In genomic region chr10:36880898-36881297, GRCh38 we compare ENCODE assay signal across 10 cellular contexts.
DNase-seq lines count a peak whose midpoint lies in the region; ATAC-seq and TF ChIP-seq lines count a peak whose summit lies in the region.
"Had no signal": no experiment of that assay in that cellular context is flagged by ENCODE, and none has a peak within 500 bp of the region (broad histone marks: within the 10 kb centered on the region; RNA-seq: fewer than 3 reads in every experiment).

No MANE protein-coding gene starts in this region.

- H3K4me3 ChIP-seq in coronary artery: no peak overlapping the region

- TF ChIP-seq CTCF in GM12872 (IDR thresholded peaks at IDR 0.05; ENCODE audit: insufficient read depth, low read depth, low read length) (peak; percentile 43), LNCAP (IDR thresholded peaks at IDR 0.05) (peak; percentile 54), coronary artery (IDR thresholded peaks at IDR 0.05) (peak; percentile 23), osteocyte (IDR thresholded peaks at IDR 0.05) (peak; percentile 64)

- ATAC-seq in natural killer cell treated with Interleukin-12 subunit alpha and Interleukin-12 subunit beta and Interleukin-15 and Interleukin-18, amount 100 ng/mL, for 72 hours: no peak
- ATAC-seq in HG02981 (IDR thresholded peaks at IDR 0.05; ENCODE audit: unreplicated experiment): no peak
- no peak for ATAC-seq in activated naive CD4-positive, alpha-beta T cell treated with anti-CD3 and anti-CD28 coated beads, Interleukin-2, amount 50 U/mL, for 72 hours
- ATAC-seq: activated T-cell treated with anti-CD3 and anti-CD28 coated beads, Interleukin-2, amount 50 U/mL, for 4 hours had no signal

- H3K27ac ChIP-seq in coronary artery: no peak overlapping the region

- H3K27me3 Mint-ChIP-seq in osteocyte (ENCODE audit: unreplicated experiment): peaks cover 59% of the 10 kb centered on the region
- peaks cover 0 to 3% of the 10 kb centered on the region in 2 donors for H3K27me3 Mint-ChIP-seq in natural killer cell treated with Interleukin-12 subunit alpha and Interleukin-12 subunit beta and Interleukin-15 and Interleukin-18, amount 100 ng/mL, for 72 hours

- no peaks in the 10 kb centered on the region for H3K9me3 Mint-ChIP-seq in osteocyte (ENCODE audit: unreplicated experiment)
- no peaks in the 10 kb centered on the region for H3K9me3 Mint-ChIP-seq in natural killer cell treated with Interleukin-12 subunit alpha and Interleukin-12 subunit beta and Interleukin-15 and Interleukin-18, amount 100 ng/mL, for 72 hours
- H3K9me3 Mint-ChIP-seq in activated naive CD4-positive, alpha-beta T cell treated with anti-CD3 and anti-CD28 coated beads, Interleukin-2, amount 50 U/mL, for 72 hours: no peaks in the 10 kb centered on the region
- H3K9me3 Mint-ChIP-seq: activated T-cell treated with anti-CD3 and anti-CD28 coated beads, Interleukin-2, amount 50 U/mL, for 4 hours had no signal

- no peak overlapping the region for H3K4me3 Mint-ChIP-seq in osteocyte (ENCODE audit: unreplicated experiment)
- no peak overlapping the region for H3K4me3 Mint-ChIP-seq in natural killer cell treated with Interleukin-12 subunit alpha and Interleukin-12 subunit beta and Interleukin-15 and Interleukin-18, amount 100 ng/mL, for 72 hours
- H3K4me3 Mint-ChIP-seq: activated T-cell treated with anti-CD3 and anti-CD28 coated beads, Interleukin-2, amount 50 U/mL, for 4 hours had no signal

- H3K27ac Mint-ChIP-seq in osteocyte (ENCODE audit: unreplicated experiment): no peak overlapping the region
- no peak overlapping the region for H3K27ac Mint-ChIP-seq in natural killer cell treated with Interleukin-12 subunit alpha and Interleukin-12 subunit beta and Interleukin-15 and Interleukin-18, amount 100 ng/mL, for 72 hours
- H3K27ac Mint-ChIP-seq in activated naive CD4-positive, alpha-beta T cell treated with anti-CD3 and anti-CD28 coated beads, Interleukin-2, amount 50 U/mL, for 72 hours: no peak overlapping the region

- H3K36me3 Mint-ChIP-seq in osteocyte (ENCODE audit: unreplicated experiment): no peaks in the 10 kb centered on the region
- no peaks in the 10 kb centered on the region for H3K36me3 Mint-ChIP-seq in natural killer cell treated with Interleukin-12 subunit alpha and Interleukin-12 subunit beta and Interleukin-15 and Interleukin-18, amount 100 ng/mL, for 72 hours
- H3K36me3 Mint-ChIP-seq in activated naive CD4-positive, alpha-beta T cell treated with anti-CD3 and anti-CD28 coated beads, Interleukin-2, amount 50 U/mL, for 72 hours: no peaks in the 10 kb centered on the region

- H3K4me1 Mint-ChIP-seq in osteocyte (ENCODE audit: unreplicated experiment): no peaks in the 10 kb centered on the region
- H3K4me1 Mint-ChIP-seq in natural killer cell treated with Interleukin-12 subunit alpha and Interleukin-12 subunit beta and Interleukin-15 and Interleukin-18, amount 100 ng/mL, for 72 hours (ENCODE audit: low read depth in 2 of 2): no peaks in the 10 kb centered on the region

- no peak for DNase-seq in coronary artery (ENCODE audit: low spot score)
- no peak for DNase-seq in osteocyte (ENCODE audit: extremely low spot score, unreplicated experiment)
- DNase-seq in natural killer cell treated with Interleukin-12 subunit alpha and Interleukin-12 subunit beta and Interleukin-15 and Interleukin-18, amount 100 ng/mL, for 72 hours (ENCODE audit: low spot score): no peak
- no peak for DNase-seq in activated naive CD4-positive, alpha-beta T cell treated with anti-CD3 and anti-CD28 coated beads, Interleukin-2, amount 50 U/mL, for 72 hours (ENCODE audit: low spot score in 2 of 2)
- DNase-seq in effector CD4-positive, alpha-beta T cell: no peak
- DNase-seq: activated T-cell treated with anti-CD3 and anti-CD28 coated beads, Interleukin-2, amount 50 U/mL, for 4 hours; stimulated activated CD4-positive, alpha-beta T cell treated with anti-CD3 and anti-CD28 coated beads, Interleukin-15, amount 100 ng/mL, for 24 hours had no signal
